Comparison of ENCODE assay signal across 10 cellular contexts in the genomic region with DNA sequence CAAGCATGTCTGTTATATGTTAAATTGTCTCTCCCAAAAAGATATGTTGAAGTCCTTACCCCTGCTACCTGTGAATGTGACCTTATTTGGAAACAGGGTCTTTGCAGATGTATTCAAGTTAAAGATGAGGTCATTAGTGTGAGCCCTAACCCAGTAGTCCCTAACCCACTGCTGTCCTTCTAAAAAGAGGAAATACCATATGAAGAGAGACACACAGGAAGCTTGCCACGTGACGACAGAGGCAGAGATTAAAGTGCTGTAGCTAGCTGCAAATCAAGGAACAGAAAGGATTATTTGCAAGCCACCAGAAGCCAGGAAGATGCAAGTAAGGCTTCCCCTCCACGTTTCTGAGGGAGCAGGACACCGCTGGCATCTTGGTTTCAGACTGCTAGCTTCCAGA.
A peak's percentile ranks its signal among the peaks of the same experiment; 100 is the strongest.
DNase-seq lines count a peak whose midpoint lies in the region; ATAC-seq and TF ChIP-seq lines count a peak whose summit lies in the region.
"Had no signal": no experiment of that assay in that cellular context is flagged by ENCODE, and none has a peak within 500 bp of the region (broad histone marks: within the 10 kb centered on the region; RNA-seq: fewer than 3 reads in every experiment).

No MANE protein-coding gene starts in this region.

- H3K27ac Mint-ChIP-seq in activated CD4-positive, alpha-beta T cell treated with anti-CD3 and anti-CD28 coated beads, Interleukin-2, amount 10 ng/mL, durations not matched to agents 24 days and 14 days, result no peak overlapping the region
- no peak overlapping the region for H3K27ac Mint-ChIP-seq in osteocyte (ENCODE audit: unreplicated experiment)

- no peak overlapping the region for H3K4me3 Mint-ChIP-seq in activated CD4-positive, alpha-beta T cell treated with anti-CD3 and anti-CD28 coated beads, Interleukin-2, amount 10 ng/mL, durations not matched to agents 24 days and 14 days
- H3K4me3 Mint-ChIP-seq in osteocyte (ENCODE audit: unreplicated experiment), result no peak overlapping the region

- DNase-seq in activated CD4-positive, alpha-beta T cell treated with anti-CD3 and anti-CD28 coated beads, Interleukin-2, amount 10 ng/mL, durations not matched to agents 24 days and 14 days, result peak; percentile 67
- DNase-seq in activated CD4-positive, alpha-beta T cell treated with anti-CD3 and anti-CD28 coated beads for 48 hours, result no peak
- DNase-seq in KBM-7, result peak; percentile 80
- peak in 6 of 7 donors; percentile 19 to 66 (median 43) for DNase-seq in adrenal gland
- no peak for DNase-seq in sciatic nerve (ENCODE audit: low spot score)
- no peak for DNase-seq in DMS153 (lab: John Stamatoyannopoulos, UW)
- DNase-seq in osteocyte (ENCODE audit: extremely low spot score, unreplicated experiment), result no peak
- DNase-seq: stimulated activated CD4-positive, alpha-beta T cell treated with anti-CD3 and anti-CD28 coated beads, Interleukin-4, amount 100 ng/mL, for 1 hour had no signal

- no peak overlapping the region for H3K27ac ChIP-seq in adrenal gland
- H3K27ac ChIP-seq: cardiac muscle cell had no signal

- peaks cover 4% of the 10 kb centered on the region for H3K27me3 Mint-ChIP-seq in activated CD4-positive, alpha-beta T cell treated with anti-CD3 and anti-CD28 coated beads, Interleukin-2, amount 10 ng/mL, durations not matched to agents 24 days and 14 days
- peaks cover 10% of the 10 kb centered on the region for H3K27me3 Mint-ChIP-seq in osteocyte (ENCODE audit: unreplicated experiment)

- H3K27me3 ChIP-seq in adrenal gland, result no peaks in the 10 kb centered on the region
- H3K27me3 ChIP-seq: cardiac muscle cell had no signal

- no peaks in the 10 kb centered on the region for H3K4me1 ChIP-seq in adrenal gland (replicated peaks in 1 of 2)

- H3K4me1 Mint-ChIP-seq in activated CD4-positive, alpha-beta T cell treated with anti-CD3 and anti-CD28 coated beads, Interleukin-2, amount 10 ng/mL, durations not matched to agents 24 days and 14 days, result peaks cover 4% of the 10 kb centered on the region
- H3K4me1 Mint-ChIP-seq in osteocyte (ENCODE audit: unreplicated experiment), result no peaks in the 10 kb centered on the region

- no peaks in the 10 kb centered on the region for H3K36me3 ChIP-seq in adrenal gland (replicated peaks in 1 of 2)
- H3K36me3 ChIP-seq: cardiac muscle cell had no signal

- H3K4me3 ChIP-seq in adrenal gland, result no peak overlapping the region
- H3K4me3 ChIP-seq: cardiac muscle cell had no signal

- intact Hi-C loops in activated CD4-positive, alpha-beta T cell treated with anti-CD3 and anti-CD28 coated beads, Interleukin-2, amount 10 ng/mL, durations not matched to agents 24 days and 14 days (cut with micrococcal nuclease), result no loop called here
- intact Hi-C loops in adrenal gland (cut with DNase I), result no loop called here
- intact Hi-C loops in sciatic nerve (cut with DNase I), result no loop called here

- 21 to 30% (median 28%) methylated on average over 4 of the region's 4 CpGs for WGBS in adrenal gland, 4 donors

- no peak for TF ChIP-seq POLR2A in adrenal gland (IDR thresholded peaks at IDR 0.05)

- H3K36me3 Mint-ChIP-seq in activated CD4-positive, alpha-beta T cell treated with anti-CD3 and anti-CD28 coated beads, Interleukin-2, amount 10 ng/mL, durations not matched to agents 24 days and 14 days (ENCODE audit: low read depth), result no peaks in the 10 kb centered on the region
- no peaks in the 10 kb centered on the region for H3K36me3 Mint-ChIP-seq in osteocyte (ENCODE audit: unreplicated experiment)

- no peaks in the 10 kb centered on the region for H3K9me3 Mint-ChIP-seq in activated CD4-positive, alpha-beta T cell treated with anti-CD3 and anti-CD28 coated beads, Interleukin-2, amount 10 ng/mL, durations not matched to agents 24 days and 14 days
- no peaks in the 10 kb centered on the region for H3K9me3 Mint-ChIP-seq in osteocyte (ENCODE audit: unreplicated experiment)

- in situ Hi-C loops in KBM-7 (cut with MboI; ENCODE audit: low pct_unique_long_range_greater_than_20kb, low sequenced_read_pairs), result no loop called here

- H3K9me3 ChIP-seq in adrenal gland (replicated peaks in 1 of 3), result no peaks in the 10 kb centered on the region

- ATAC-seq in sciatic nerve (peak; percentile 71), GM19463 (IDR thresholded peaks at IDR 0.05; ENCODE audit: unreplicated experiment) (no peak)

- TF ChIP-seq CTCF in adrenal gland (IDR thresholded peaks at IDR 0.05) (no peak), osteocyte (IDR thresholded peaks at IDR 0.05) (no peak)

Comparison
In these comparisons a context has a peak if more than half of its experiments do, and no peak if none do; other contexts are left out.
1. DNase-seq: peak in activated CD4-positive, alpha-beta T cell treated with anti-CD3 and anti-CD28 coated beads, Interleukin-2, amount 10 ng/mL, durations not matched to agents 24 days and 14 days (single experiment), KBM-7 (single experiment) and adrenal gland (6 of 7); none in activated CD4-positive, alpha-beta T cell treated with anti-CD3 and anti-CD28 coated beads for 48 hours (single experiment), sciatic nerve (single experiment), DMS153 (single experiment) and osteocyte (single experiment).